3 cellular contexts compared by ENCODE assay signal in the genomic region with DNA sequence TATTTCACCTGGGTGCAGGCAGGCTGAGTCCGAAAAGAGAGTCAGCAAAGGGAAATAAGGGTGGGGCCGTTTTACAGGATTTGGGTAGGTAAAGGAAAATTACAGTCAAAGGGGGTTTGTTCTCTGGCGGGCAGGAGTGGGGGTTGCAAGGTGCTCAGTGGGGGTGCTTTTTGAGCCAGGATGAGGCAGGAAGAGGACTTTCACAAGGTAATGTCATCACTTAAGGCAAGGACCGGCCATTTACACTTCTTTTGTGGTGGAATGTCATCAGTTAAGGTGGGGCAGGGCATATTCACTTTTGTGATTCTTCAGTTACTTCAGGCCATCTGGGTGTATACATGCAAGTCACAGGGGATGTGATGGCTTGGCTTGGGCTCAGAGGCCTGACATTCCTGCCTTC. TPM values are rescaled to one million over a fixed set of nuclear protein-coding genes. Genes with fewer than 3 reads are reported as not detected.
"Had no signal": no experiment of that assay in that cellular context is flagged by ENCODE, and none has a peak within 500 bp of the region (broad histone marks: within the 10 kb centered on the region; RNA-seq: fewer than 3 reads in every experiment).

No MANE protein-coding gene starts in this region.

RNA-seq across cellular contexts. Expression of a gene that starts 32.2 kb away (rescaled TPM):
- total RNA-seq: HepG2, HT-29 had no signal
- polyA plus RNA-seq: HepG2, IgD-negative memory B cell had no signal
